ENCODE assay signal across 1 cellular context in the genomic region with DNA sequence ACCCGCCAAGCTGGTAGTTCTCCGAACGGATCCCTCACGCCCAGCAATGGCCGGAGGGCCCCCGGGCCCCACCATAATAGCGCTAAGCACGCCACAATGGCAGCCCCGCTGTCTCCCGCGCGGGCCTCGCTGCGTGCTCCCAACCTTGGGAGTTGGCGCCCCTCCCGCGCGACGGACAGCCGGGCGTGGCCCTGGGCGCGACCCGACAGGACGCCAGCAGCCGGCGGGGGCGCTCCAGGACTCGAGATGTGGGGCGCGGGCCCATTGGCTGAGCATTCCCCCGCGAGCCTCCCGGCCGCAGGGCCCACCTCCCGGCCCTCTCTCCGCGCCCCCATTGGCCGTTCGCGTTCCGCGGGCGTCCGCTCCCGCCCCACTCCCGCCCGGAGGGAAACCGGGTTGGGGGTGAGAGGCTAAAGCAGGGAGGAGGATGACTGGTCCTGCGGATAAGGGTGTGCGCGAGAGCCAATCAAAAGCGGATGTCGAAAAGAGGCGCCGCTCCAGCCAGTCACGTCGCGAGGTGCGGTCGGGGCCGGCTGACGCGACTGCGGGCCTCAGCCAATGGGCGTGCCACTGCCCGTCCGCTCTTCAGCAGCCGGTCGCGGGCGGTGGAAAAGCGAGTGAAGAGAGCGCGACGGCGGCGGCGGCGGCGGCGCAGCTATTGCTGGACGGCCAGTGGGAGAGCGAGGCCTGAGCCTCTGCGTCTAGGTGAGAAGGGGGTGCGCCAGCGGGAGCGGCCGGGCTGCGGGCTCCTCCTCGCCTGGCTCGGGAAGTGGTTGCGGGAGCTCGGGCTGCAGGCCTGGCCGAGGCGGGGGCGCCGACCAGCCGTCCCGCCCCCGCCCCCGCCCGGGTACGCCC.
TF ChIP-seq lines count a peak whose summit lies in the region.

A gene with protein sequence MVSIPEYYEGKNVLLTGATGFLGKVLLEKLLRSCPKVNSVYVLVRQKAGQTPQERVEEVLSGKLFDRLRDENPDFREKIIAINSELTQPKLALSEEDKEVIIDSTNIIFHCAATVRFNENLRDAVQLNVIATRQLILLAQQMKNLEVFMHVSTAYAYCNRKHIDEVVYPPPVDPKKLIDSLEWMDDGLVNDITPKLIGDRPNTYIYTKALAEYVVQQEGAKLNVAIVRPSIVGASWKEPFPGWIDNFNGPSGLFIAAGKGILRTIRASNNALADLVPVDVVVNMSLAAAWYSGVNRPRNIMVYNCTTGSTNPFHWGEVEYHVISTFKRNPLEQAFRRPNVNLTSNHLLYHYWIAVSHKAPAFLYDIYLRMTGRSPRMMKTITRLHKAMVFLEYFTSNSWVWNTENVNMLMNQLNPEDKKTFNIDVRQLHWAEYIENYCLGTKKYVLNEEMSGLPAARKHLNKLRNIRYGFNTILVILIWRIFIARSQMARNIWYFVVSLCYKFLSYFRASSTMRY (plus strand): TSS at position 567 of the 855 bp plus-strand sequence. CDS start 26,098 bp downstream, outside the sequence.

TF ChIP-seq in K562, 482 proteins besides CTCF, POLR2A, EP300 and RAD21 (continued from another document and continues in another):
- TF ChIP-seq, protein P1, sequence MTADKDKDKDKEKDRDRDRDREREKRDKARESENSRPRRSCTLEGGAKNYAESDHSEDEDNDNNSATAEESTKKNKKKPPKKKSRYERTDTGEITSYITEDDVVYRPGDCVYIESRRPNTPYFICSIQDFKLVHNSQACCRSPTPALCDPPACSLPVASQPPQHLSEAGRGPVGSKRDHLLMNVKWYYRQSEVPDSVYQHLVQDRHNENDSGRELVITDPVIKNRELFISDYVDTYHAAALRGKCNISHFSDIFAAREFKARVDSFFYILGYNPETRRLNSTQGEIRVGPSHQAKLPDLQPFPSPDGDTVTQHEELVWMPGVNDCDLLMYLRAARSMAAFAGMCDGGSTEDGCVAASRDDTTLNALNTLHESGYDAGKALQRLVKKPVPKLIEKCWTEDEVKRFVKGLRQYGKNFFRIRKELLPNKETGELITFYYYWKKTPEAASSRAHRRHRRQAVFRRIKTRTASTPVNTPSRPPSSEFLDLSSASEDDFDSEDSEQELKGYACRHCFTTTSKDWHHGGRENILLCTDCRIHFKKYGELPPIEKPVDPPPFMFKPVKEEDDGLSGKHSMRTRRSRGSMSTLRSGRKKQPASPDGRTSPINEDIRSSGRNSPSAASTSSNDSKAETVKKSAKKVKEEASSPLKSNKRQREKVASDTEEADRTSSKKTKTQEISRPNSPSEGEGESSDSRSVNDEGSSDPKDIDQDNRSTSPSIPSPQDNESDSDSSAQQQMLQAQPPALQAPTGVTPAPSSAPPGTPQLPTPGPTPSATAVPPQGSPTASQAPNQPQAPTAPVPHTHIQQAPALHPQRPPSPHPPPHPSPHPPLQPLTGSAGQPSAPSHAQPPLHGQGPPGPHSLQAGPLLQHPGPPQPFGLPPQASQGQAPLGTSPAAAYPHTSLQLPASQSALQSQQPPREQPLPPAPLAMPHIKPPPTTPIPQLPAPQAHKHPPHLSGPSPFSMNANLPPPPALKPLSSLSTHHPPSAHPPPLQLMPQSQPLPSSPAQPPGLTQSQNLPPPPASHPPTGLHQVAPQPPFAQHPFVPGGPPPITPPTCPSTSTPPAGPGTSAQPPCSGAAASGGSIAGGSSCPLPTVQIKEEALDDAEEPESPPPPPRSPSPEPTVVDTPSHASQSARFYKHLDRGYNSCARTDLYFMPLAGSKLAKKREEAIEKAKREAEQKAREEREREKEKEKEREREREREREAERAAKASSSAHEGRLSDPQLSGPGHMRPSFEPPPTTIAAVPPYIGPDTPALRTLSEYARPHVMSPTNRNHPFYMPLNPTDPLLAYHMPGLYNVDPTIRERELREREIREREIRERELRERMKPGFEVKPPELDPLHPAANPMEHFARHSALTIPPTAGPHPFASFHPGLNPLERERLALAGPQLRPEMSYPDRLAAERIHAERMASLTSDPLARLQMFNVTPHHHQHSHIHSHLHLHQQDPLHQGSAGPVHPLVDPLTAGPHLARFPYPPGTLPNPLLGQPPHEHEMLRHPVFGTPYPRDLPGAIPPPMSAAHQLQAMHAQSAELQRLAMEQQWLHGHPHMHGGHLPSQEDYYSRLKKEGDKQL (CRISPR knock-in tag; IDR thresholded peaks at IDR 0.05; ENCODE audit: borderline replicate concordance), result no peak
- TF ChIP-seq MEF2A (IDR thresholded peaks at IDR 0.05; ENCODE audit: control insufficient read depth, low read depth, low read length), result no peak
- TF ChIP-seq, protein P2, sequence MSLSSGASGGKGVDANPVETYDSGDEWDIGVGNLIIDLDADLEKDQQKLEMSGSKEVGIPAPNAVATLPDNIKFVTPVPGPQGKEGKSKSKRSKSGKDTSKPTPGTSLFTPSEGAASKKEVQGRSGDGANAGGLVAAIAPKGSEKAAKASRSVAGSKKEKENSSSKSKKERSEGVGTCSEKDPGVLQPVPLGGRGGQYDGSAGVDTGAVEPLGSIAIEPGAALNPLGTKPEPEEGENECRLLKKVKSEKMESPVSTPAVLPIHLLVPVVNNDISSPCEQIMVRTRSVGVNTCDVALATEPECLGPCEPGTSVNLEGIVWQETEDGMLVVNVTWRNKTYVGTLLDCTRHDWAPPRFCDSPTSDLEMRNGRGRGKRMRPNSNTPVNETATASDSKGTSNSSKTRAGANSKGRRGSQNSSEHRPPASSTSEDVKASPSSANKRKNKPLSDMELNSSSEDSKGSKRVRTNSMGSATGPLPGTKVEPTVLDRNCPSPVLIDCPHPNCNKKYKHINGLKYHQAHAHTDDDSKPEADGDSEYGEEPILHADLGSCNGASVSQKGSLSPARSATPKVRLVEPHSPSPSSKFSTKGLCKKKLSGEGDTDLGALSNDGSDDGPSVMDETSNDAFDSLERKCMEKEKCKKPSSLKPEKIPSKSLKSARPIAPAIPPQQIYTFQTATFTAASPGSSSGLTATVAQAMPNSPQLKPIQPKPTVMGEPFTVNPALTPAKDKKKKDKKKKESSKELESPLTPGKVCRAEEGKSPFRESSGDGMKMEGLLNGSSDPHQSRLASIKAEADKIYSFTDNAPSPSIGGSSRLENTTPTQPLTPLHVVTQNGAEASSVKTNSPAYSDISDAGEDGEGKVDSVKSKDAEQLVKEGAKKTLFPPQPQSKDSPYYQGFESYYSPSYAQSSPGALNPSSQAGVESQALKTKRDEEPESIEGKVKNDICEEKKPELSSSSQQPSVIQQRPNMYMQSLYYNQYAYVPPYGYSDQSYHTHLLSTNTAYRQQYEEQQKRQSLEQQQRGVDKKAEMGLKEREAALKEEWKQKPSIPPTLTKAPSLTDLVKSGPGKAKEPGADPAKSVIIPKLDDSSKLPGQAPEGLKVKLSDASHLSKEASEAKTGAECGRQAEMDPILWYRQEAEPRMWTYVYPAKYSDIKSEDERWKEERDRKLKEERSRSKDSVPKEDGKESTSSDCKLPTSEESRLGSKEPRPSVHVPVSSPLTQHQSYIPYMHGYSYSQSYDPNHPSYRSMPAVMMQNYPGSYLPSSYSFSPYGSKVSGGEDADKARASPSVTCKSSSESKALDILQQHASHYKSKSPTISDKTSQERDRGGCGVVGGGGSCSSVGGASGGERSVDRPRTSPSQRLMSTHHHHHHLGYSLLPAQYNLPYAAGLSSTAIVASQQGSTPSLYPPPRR (CRISPR knock-in tag; IDR thresholded peaks at IDR 0.05; ENCODE audit: borderline replicate concordance), result no peak
- TF ChIP-seq, protein P3, sequence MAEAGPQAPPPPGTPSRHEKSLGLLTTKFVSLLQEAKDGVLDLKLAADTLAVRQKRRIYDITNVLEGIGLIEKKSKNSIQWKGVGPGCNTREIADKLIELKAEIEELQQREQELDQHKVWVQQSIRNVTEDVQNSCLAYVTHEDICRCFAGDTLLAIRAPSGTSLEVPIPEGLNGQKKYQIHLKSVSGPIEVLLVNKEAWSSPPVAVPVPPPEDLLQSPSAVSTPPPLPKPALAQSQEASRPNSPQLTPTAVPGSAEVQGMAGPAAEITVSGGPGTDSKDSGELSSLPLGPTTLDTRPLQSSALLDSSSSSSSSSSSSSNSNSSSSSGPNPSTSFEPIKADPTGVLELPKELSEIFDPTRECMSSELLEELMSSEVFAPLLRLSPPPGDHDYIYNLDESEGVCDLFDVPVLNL (CRISPR knock-in tag; IDR thresholded peaks at IDR 0.05; ENCODE audit: low read depth), result no peak
- TF ChIP-seq, protein P4, sequence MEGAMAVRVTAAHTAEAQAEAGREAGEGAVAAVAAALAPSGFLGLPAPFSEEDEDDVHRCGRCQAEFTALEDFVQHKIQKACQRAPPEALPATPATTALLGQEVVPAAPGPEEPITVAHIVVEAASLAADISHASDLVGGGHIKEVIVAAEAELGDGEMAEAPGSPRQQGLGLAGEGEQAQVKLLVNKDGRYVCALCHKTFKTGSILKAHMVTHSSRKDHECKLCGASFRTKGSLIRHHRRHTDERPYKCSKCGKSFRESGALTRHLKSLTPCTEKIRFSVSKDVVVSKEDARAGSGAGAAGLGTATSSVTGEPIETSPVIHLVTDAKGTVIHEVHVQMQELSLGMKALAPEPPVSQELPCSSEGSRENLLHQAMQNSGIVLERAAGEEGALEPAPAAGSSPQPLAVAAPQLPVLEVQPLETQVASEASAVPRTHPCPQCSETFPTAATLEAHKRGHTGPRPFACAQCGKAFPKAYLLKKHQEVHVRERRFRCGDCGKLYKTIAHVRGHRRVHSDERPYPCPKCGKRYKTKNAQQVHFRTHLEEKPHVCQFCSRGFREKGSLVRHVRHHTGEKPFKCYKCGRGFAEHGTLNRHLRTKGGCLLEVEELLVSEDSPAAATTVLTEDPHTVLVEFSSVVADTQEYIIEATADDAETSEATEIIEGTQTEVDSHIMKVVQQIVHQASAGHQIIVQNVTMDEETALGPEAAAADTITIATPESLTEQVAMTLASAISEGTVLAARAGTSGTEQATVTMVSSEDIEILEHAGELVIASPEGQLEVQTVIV (CRISPR knock-in tag; IDR thresholded peaks at IDR 0.05; ENCODE audit: borderline replicate concordance), result no peak
- no peak for TF ChIP-seq NFXL1 (CRISPR knock-in tag; IDR thresholded peaks at IDR 0.05)
- no peak for TF ChIP-seq ESRRA (IDR thresholded peaks at IDR 0.05; ENCODE audit: borderline replicate concordance, low read depth)
- TF ChIP-seq ZNF347 (CRISPR knock-in tag; IDR thresholded peaks at IDR 0.05; ENCODE audit: low read depth), result no peak
- TF ChIP-seq NR2F6 (CRISPR knock-in tag; IDR thresholded peaks at IDR 0.05), result no peak
- TF ChIP-seq, protein P5, sequence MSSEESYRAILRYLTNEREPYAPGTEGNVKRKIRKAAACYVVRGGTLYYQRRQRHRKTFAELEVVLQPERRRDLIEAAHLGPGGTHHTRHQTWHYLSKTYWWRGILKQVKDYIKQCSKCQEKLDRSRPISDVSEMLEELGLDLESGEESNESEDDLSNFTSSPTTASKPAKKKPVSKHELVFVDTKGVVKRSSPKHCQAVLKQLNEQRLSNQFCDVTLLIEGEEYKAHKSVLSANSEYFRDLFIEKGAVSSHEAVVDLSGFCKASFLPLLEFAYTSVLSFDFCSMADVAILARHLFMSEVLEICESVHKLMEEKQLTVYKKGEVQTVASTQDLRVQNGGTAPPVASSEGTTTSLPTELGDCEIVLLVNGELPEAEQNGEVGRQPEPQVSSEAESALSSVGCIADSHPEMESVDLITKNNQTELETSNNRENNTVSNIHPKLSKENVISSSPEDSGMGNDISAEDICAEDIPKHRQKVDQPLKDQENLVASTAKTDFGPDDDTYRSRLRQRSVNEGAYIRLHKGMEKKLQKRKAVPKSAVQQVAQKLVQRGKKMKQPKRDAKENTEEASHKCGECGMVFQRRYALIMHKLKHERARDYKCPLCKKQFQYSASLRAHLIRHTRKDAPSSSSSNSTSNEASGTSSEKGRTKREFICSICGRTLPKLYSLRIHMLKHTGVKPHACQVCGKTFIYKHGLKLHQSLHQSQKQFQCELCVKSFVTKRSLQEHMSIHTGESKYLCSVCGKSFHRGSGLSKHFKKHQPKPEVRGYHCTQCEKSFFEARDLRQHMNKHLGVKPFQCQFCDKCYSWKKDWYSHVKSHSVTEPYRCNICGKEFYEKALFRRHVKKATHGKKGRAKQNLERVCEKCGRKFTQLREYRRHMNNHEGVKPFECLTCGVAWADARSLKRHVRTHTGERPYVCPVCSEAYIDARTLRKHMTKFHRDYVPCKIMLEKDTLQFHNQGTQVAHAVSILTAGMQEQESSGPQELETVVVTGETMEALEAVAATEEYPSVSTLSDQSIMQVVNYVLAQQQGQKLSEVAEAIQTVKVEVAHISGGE (CRISPR knock-in tag; IDR thresholded peaks at IDR 0.05), result no peak
- no peak for TF ChIP-seq SNIP1 (IDR thresholded peaks at IDR 0.05; ENCODE audit: low read depth)
- TF ChIP-seq RCOR1 (IDR thresholded peaks at IDR 0.05; ENCODE audit: borderline replicate concordance in 1 of 2, low read depth in 2 of 2, low read length in 2 of 2), result peak in 1 of 2 experiments; percentile 80; a peak in 2 of 4 replicates
- TF ChIP-seq MED1 (CRISPR knock-in tag; IDR thresholded peaks at IDR 0.05; ENCODE audit: borderline replicate concordance), result no peak
- TF ChIP-seq, protein P6, sequence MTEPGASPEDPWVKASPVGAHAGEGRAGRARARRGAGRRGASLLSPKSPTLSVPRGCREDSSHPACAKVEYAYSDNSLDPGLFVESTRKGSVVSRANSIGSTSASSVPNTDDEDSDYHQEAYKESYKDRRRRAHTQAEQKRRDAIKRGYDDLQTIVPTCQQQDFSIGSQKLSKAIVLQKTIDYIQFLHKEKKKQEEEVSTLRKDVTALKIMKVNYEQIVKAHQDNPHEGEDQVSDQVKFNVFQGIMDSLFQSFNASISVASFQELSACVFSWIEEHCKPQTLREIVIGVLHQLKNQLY (CRISPR knock-in tag; conservative IDR thresholded peaks at IDR 0.05), result no peak
- 0 out of 2 replicates have a peak, but pooled peaks have one; percentile 52 for TF ChIP-seq EHMT2 (IDR thresholded peaks at IDR 0.05)
- no peak for TF ChIP-seq HDAC3 (IDR thresholded peaks at IDR 0.05; ENCODE audit: borderline replicate concordance, partially characterized antibody)
- TF ChIP-seq U2AF1 (optimal IDR thresholded peaks at IDR 0.05; ENCODE audit: low read depth, low read length), result no peak
- TF ChIP-seq TOE1 (IDR thresholded peaks at IDR 0.05; ENCODE audit: borderline replicate concordance), result no peak
- TF ChIP-seq TOE1 (CRISPR knock-in tag; IDR thresholded peaks at IDR 0.05; ENCODE audit: borderline replicate concordance, low read depth), result no peak
- no peak for TF ChIP-seq NFIX (CRISPR knock-in tag; IDR thresholded peaks at IDR 0.05; ENCODE audit: low read depth)
- peak; percentile 30; the same call in 1 of the 2 replicates for TF ChIP-seq JUND (IDR thresholded peaks at IDR 0.05; ENCODE audit: borderline replicate concordance, low read depth, low read length)
- TF ChIP-seq JUND (tag; IDR thresholded peaks at IDR 0.05; ENCODE audit: borderline replicate concordance, low read depth, low read length), result no peak; the same call in 2 of the 3 replicates
- no peak for TF ChIP-seq BDP1 (IDR thresholded peaks at IDR 0.05; ENCODE audit: insufficient read depth, insufficient read length)
- no peak for TF ChIP-seq ZNF695 (CRISPR knock-in tag; IDR thresholded peaks at IDR 0.05)
- TF ChIP-seq TEAD1 (CRISPR knock-in tag; IDR thresholded peaks at IDR 0.05), result peak in 1 of 2 experiments; percentile 92; a peak in 2 of 4 replicates
- no peak for TF ChIP-seq HEY1 (CRISPR knock-in tag; IDR thresholded peaks at IDR 0.05; ENCODE audit: borderline replicate concordance)
- TF ChIP-seq HCFC1 (IDR thresholded peaks at IDR 0.05; ENCODE audit: low read depth, low read length), result peak; percentile 9; the same call in 1 of the 2 replicates
- no peak for TF ChIP-seq PCBP2 (IDR thresholded peaks at IDR 0.05; ENCODE audit: low read depth, low read length, poor library complexity, severe bottlenecking)
